ENCODE assay signal across 38 cellular contexts in the genomic region with DNA sequence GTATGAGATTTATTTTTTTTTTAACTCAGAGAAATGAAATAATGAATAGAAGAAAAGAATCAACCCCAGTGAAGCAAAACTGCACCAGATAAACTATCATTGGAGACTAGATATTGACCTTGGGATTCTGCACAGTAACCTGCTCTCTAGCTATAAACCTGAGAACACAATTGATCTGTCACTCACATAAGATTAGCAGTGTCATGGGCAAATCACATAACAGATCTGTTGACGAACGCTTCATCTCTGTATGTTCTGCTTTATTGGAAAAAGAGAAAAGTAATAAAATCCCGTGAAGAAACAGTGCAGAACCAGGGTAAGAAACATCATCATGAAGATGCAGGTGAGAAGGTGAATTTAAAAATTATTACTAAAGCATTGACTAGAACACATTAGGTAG. TPM values are rescaled to one million over a fixed set of nuclear protein-coding genes. Genes with fewer than 3 reads are reported as not detected.
"Had no signal": no experiment of that assay in that cellular context is flagged by ENCODE, and none has a peak within 500 bp of the region (broad histone marks: within the 10 kb centered on the region; RNA-seq: fewer than 3 reads in every experiment).

No MANE protein-coding gene starts in this region.

- H3K36me3 ChIP-seq: adrenal gland, ascending aorta, brain microvascular endothelial cell, breast epithelium, cardiac muscle cell had no signal

- H3K9me3 Mint-ChIP-seq: activated naive CD4-positive, alpha-beta T cell treated with anti-CD3 and anti-CD28 coated beads for 36 hours; activated naive CD4-positive, alpha-beta T cell treated with anti-CD3 and anti-CD28 coated beads, Interleukin-2, amount 10 ng/mL, durations not matched to agents 7 days and 5 days; activated naive CD8-positive, alpha-beta T cell treated with anti-CD3 and anti-CD28 coated beads for 36 hours; activated T-cell treated with anti-CD3 and anti-CD28 coated beads, Interleukin-2, amount 50 U/mL, for 72 hours; activated T-helper 1 cell treated with anti-CD3 and anti-CD28 coated beads, Interleukin-12 subunit alpha, Interleukin-12 subunit beta, Interleukin-2, Interleukin-4 antibody, amounts not matched to agents 30 ng/mL and 10 ng/mL and 1 ng/mL, durations not matched to agents 14 hours and 24 hours and 36 hours; activated T-helper 2 cell treated with anti-CD3 and anti-CD28 coated beads, Interferon-gamma antibody, Interleukin-2, Interleukin-4, amounts not matched to agents 10 μg/mL and 5 μg/mL and 100 μg/mL, durations not matched to agents 14 hours and 24 hours and 36 hours had no signal

- H3K27me3 ChIP-seq: adrenal gland, ascending aorta, body of pancreas, brain microvascular endothelial cell, breast epithelium, cardiac muscle cell had no signal

- H3K36me3 Mint-ChIP-seq: activated naive CD4-positive, alpha-beta T cell treated with anti-CD3 and anti-CD28 coated beads, Interleukin-2, amount 10 ng/mL, durations not matched to agents 7 days and 5 days; activated naive CD4-positive, alpha-beta T cell treated with anti-CD3 and anti-CD28 coated beads, Interleukin-2, amount 50 U/mL, for 24 hours; activated naive CD4-positive, alpha-beta T cell treated with anti-CD3 and anti-CD28 coated beads, Interleukin-2, amount 50 U/mL, for 72 hours; activated naive CD8-positive, alpha-beta T cell; activated naive CD8-positive, alpha-beta T cell treated with anti-CD3 and anti-CD28 coated beads for 36 hours; activated naive CD8-positive, alpha-beta T cell treated with anti-CD3 and anti-CD28 coated beads, Interleukin-2, amount 10 ng/mL, durations not matched to agents 7 days and 5 days; brain had no signal

- H3K4me3 Mint-ChIP-seq: activated naive CD4-positive, alpha-beta T cell treated with anti-CD3 and anti-CD28 coated beads for 36 hours; activated naive CD4-positive, alpha-beta T cell treated with anti-CD3 and anti-CD28 coated beads, Interleukin-2, amount 10 ng/mL, durations not matched to agents 7 days and 5 days; activated naive CD4-positive, alpha-beta T cell treated with anti-CD3 and anti-CD28 coated beads, Interleukin-2, amount 50 U/mL, for 24 hours; activated naive CD8-positive, alpha-beta T cell; activated naive CD8-positive, alpha-beta T cell treated with anti-CD3 and anti-CD28 coated beads for 36 hours; activated naive CD8-positive, alpha-beta T cell treated with anti-CD3 and anti-CD28 coated beads, Interleukin-2, amount 10 ng/mL, durations not matched to agents 7 days and 5 days; activated naive CD8-positive, alpha-beta T cell treated with anti-CD3 and anti-CD28 coated beads, Interleukin-2, amount 50 U/mL, for 24 hours; activated T-cell treated with anti-CD3 and anti-CD28 coated beads, Interleukin-2, amount 50 U/mL, for 24 hours; activated T-cell treated with anti-CD3 and anti-CD28 coated beads, Interleukin-2, amount 50 U/mL, for 4 hours; activated T-cell treated with anti-CD3 and anti-CD28 coated beads, Interleukin-2, amount 50 U/mL, for 72 hours; activated T-helper 1 cell treated with anti-CD3 and anti-CD28 coated beads, Interleukin-12 subunit alpha, Interleukin-12 subunit beta, Interleukin-2, Interleukin-4 antibody, amounts not matched to agents 30 ng/mL and 10 ng/mL and 1 ng/mL, durations not matched to agents 14 hours and 24 hours and 36 hours; activated T-helper 17 cell treated with anti-CD3 and anti-CD28 coated beads, Interleukin-2, amount 50 U/mL, for 72 hours; brain; central memory CD8-positive, alpha-beta T cell had no signal

- H3K4me3 ChIP-seq: adrenal gland, ascending aorta, body of pancreas, breast epithelium, cardiac muscle cell had no signal

- H3K27ac Mint-ChIP-seq: activated naive CD4-positive, alpha-beta T cell treated with anti-CD3 and anti-CD28 coated beads for 36 hours; activated naive CD4-positive, alpha-beta T cell treated with anti-CD3 and anti-CD28 coated beads, Interleukin-2, amount 10 ng/mL, durations not matched to agents 7 days and 5 days; activated naive CD4-positive, alpha-beta T cell treated with anti-CD3 and anti-CD28 coated beads, Interleukin-2, amount 50 U/mL, for 24 hours; activated naive CD4-positive, alpha-beta T cell treated with anti-CD3 and anti-CD28 coated beads, Interleukin-2, amount 50 U/mL, for 72 hours; activated naive CD8-positive, alpha-beta T cell; activated naive CD8-positive, alpha-beta T cell treated with anti-CD3 and anti-CD28 coated beads for 36 hours; activated naive CD8-positive, alpha-beta T cell treated with anti-CD3 and anti-CD28 coated beads, Interleukin-2, amount 10 ng/mL, durations not matched to agents 7 days and 5 days; activated naive CD8-positive, alpha-beta T cell treated with anti-CD3 and anti-CD28 coated beads, Interleukin-2, amount 50 U/mL, for 24 hours; activated T-cell treated with anti-CD3 and anti-CD28 coated beads, Interleukin-2, amount 50 U/mL, for 24 hours; activated T-cell treated with anti-CD3 and anti-CD28 coated beads, Interleukin-2, amount 50 U/mL, for 72 hours; activated T-helper 1 cell treated with anti-CD3 and anti-CD28 coated beads, Interleukin-12 subunit alpha, Interleukin-12 subunit beta, Interleukin-2, Interleukin-4 antibody, amounts not matched to agents 30 ng/mL and 10 ng/mL and 1 ng/mL, durations not matched to agents 14 hours and 24 hours and 36 hours; activated T-helper 17 cell treated with anti-CD3 and anti-CD28 coated beads, Interleukin-2, amount 50 U/mL, for 72 hours; activated T-helper 2 cell treated with anti-CD3 and anti-CD28 coated beads, Interferon-gamma antibody, Interleukin-2, Interleukin-4, amounts not matched to agents 10 μg/mL and 5 μg/mL and 100 μg/mL, durations not matched to agents 14 hours and 24 hours and 36 hours; brain had no signal

- H3K9me3 ChIP-seq: adrenal gland, ascending aorta, body of pancreas, breast epithelium had no signal

- DNase-seq: activated effector memory CD4-positive, alpha-beta T cell treated with anti-CD3 and anti-CD28 coated beads, Interleukin-2, amount 50 U/mL, for 16 hours; activated effector memory CD4-positive, alpha-beta T cell treated with Interleukin-2 at 50 U/mL for 16 hours; activated gamma-delta T cell; activated gamma-delta T cell treated with Interleukin-2 at 50 U/mL for 16 hours; activated naive CD4-positive, alpha-beta T cell; activated naive CD4-positive, alpha-beta T cell treated with anti-CD3 and anti-CD28 coated beads for 36 hours; activated naive CD4-positive, alpha-beta T cell treated with anti-CD3 and anti-CD28 coated beads, Interleukin-2, amount 10 ng/mL, durations not matched to agents 7 days and 5 days; activated naive CD4-positive, alpha-beta T cell treated with anti-CD3 and anti-CD28 coated beads, Interleukin-2, amount 50 U/mL, for 16 hours; activated naive CD4-positive, alpha-beta T cell treated with Interleukin-2 at 50 U/mL for 16 hours; activated naive CD8-positive, alpha-beta T cell treated with anti-CD3 and anti-CD28 coated beads for 36 hours; activated naive CD8-positive, alpha-beta T cell treated with anti-CD3 and anti-CD28 coated beads, Interleukin-2, amount 10 ng/mL, durations not matched to agents 7 days and 5 days; activated naive CD8-positive, alpha-beta T cell treated with anti-CD3 and anti-CD28 coated beads, Interleukin-2, amount 50 U/mL, for 24 hours; activated T-cell treated with anti-CD3 and anti-CD28 coated beads, Interleukin-2, amount 50 U/mL, for 1 hour; activated T-cell treated with anti-CD3 and anti-CD28 coated beads, Interleukin-2, amount 50 U/mL, for 24 hours; activated T-cell treated with anti-CD3 and anti-CD28 coated beads, Interleukin-2, amount 50 U/mL, for 4 hours; activated T-cell treated with anti-CD3 and anti-CD28 coated beads, Interleukin-2, amount 50 U/mL, for 48 hours; activated T-cell treated with anti-CD3 and anti-CD28 coated beads, Interleukin-2, amount 50 U/mL, for 72 hours; adrenal gland; amniotic stem cell; amygdala; anterior cingulate cortex; aorta; body of pancreas; brain microvascular endothelial cell; caudate nucleus; central memory CD4-positive, alpha-beta T cell; cerebellar nuclear complex had no signal

- H3K27me3 Mint-ChIP-seq: activated naive CD4-positive, alpha-beta T cell treated with anti-CD3 and anti-CD28 coated beads, Interleukin-2, amount 10 ng/mL, durations not matched to agents 7 days and 5 days; activated naive CD8-positive, alpha-beta T cell treated with anti-CD3 and anti-CD28 coated beads, Interleukin-2, amount 10 ng/mL, durations not matched to agents 7 days and 5 days; activated naive CD8-positive, alpha-beta T cell treated with anti-CD3 and anti-CD28 coated beads, Interleukin-2, amount 50 U/mL, for 24 hours; brain; central memory CD8-positive, alpha-beta T cell had no signal

- H3K27ac ChIP-seq: adrenal gland, ascending aorta, body of pancreas, brain microvascular endothelial cell, breast epithelium, cardiac muscle cell had no signal

- H3K4me1 Mint-ChIP-seq: activated naive CD4-positive, alpha-beta T cell treated with anti-CD3 and anti-CD28 coated beads, Interleukin-2, amount 10 ng/mL, durations not matched to agents 7 days and 5 days; activated naive CD4-positive, alpha-beta T cell treated with anti-CD3 and anti-CD28 coated beads, Interleukin-2, amount 50 U/mL, for 24 hours; activated naive CD8-positive, alpha-beta T cell treated with anti-CD3 and anti-CD28 coated beads for 36 hours; activated naive CD8-positive, alpha-beta T cell treated with anti-CD3 and anti-CD28 coated beads, Interleukin-2, amount 10 ng/mL, durations not matched to agents 7 days and 5 days; activated naive CD8-positive, alpha-beta T cell treated with anti-CD3 and anti-CD28 coated beads, Interleukin-2, amount 50 U/mL, for 24 hours; activated T-helper 17 cell treated with anti-CD3 and anti-CD28 coated beads, Interleukin-2, amount 50 U/mL, for 72 hours; brain; central memory CD8-positive, alpha-beta T cell had no signal

RNA-seq across cellular contexts. Expression of gene RGS17, which starts 52.8 kb away (rescaled TPM):
- total RNA-seq: activated naive CD4-positive, alpha-beta T cell treated with anti-CD3 and anti-CD28 coated beads for 36 hours; activated naive CD4-positive, alpha-beta T cell treated with anti-CD3 and anti-CD28 coated beads, Interleukin-2, amount 50 U/mL, for 72 hours; activated naive CD8-positive, alpha-beta T cell treated with anti-CD3 and anti-CD28 coated beads for 36 hours; activated naive CD8-positive, alpha-beta T cell treated with anti-CD3 and anti-CD28 coated beads, Interleukin-2, amount 10 ng/mL, durations not matched to agents 7 days and 5 days; activated T-cell treated with anti-CD3 and anti-CD28 coated beads, Interleukin-2, amount 50 U/mL, for 4 hours; activated T-cell treated with anti-CD3 and anti-CD28 coated beads, Interleukin-2, amount 50 U/mL, for 72 hours; activated T-helper 1 cell treated with anti-CD3 and anti-CD28 coated beads, Interleukin-12 subunit alpha, Interleukin-12 subunit beta, Interleukin-2, Interleukin-4 antibody, amounts not matched to agents 30 ng/mL and 10 ng/mL and 1 ng/mL, durations not matched to agents 14 hours and 24 hours and 36 hours; activated T-helper 2 cell treated with anti-CD3 and anti-CD28 coated beads, Interferon-gamma antibody, Interleukin-2, Interleukin-4, amounts not matched to agents 10 μg/mL and 5 μg/mL and 100 μg/mL, durations not matched to agents 14 hours and 24 hours and 36 hours; ascending aorta had no signal
